Comparison of ENCODE assay signal across 15 cellular contexts in genomic region chr22:23697031-23697970, GRCh38. TPM values are rescaled to one million over a fixed set of nuclear protein-coding genes. Genes with fewer than 3 reads are reported as not detected.
DNase-seq lines count a peak whose midpoint lies in the region; ATAC-seq, FAIRE-seq and TF ChIP-seq lines count a peak whose summit lies in the region.
"Had no signal": no experiment of that assay in that cellular context is flagged by ENCODE, and none has a peak within 500 bp of the region (broad histone marks: within the 10 kb centered on the region; RNA-seq: fewer than 3 reads in every experiment).

No MANE protein-coding gene starts in this region.

- H3K4me1 ChIP-seq in lower lobe of right lung (no peaks in the 10 kb centered on the region), thymus (ENCODE audit: control insufficient read depth, insufficient read depth, low read length) (peaks cover 25% of the 10 kb centered on the region)
- H3K4me1 ChIP-seq: psoas muscle, SJSA1 had no signal

- 96% methylated on average over 11 of the region's 11 CpGs for WGBS in thymus

- H3K4me3 Mint-ChIP-seq in activated naive CD4-positive, alpha-beta T cell treated with anti-CD3 and anti-CD28 coated beads, Interleukin-2, amount 50 U/mL, for 24 hours, result peak overlapping the region; percentile 98
- peak overlapping the region; percentile 80 for H3K4me3 Mint-ChIP-seq in activated CD8-positive, alpha-beta T cell treated with anti-CD3 and anti-CD28 coated beads for 36 hours
- H3K4me3 Mint-ChIP-seq: brain, endodermal cell had no signal

- H3K9me3 ChIP-seq in lower lobe of right lung, result no peaks in the 10 kb centered on the region
- no peaks in the 10 kb centered on the region for H3K9me3 ChIP-seq in thymus (ENCODE audit: control insufficient read depth)
- H3K9me3 ChIP-seq: psoas muscle, SJSA1 had no signal

- peaks cover 36% of the 10 kb centered on the region for H3K36me3 Mint-ChIP-seq in activated naive CD4-positive, alpha-beta T cell treated with anti-CD3 and anti-CD28 coated beads, Interleukin-2, amount 50 U/mL, for 24 hours
- peaks cover 58% of the 10 kb centered on the region for H3K36me3 Mint-ChIP-seq in activated CD8-positive, alpha-beta T cell treated with anti-CD3 and anti-CD28 coated beads for 36 hours (ENCODE audit: low read depth)

- ATAC-seq in activated CD8-positive, alpha-beta T cell treated with anti-CD3 and anti-CD28 coated beads for 36 hours, result no peak
- ATAC-seq in lower lobe of right lung, result no peak

- H3K36me3 ChIP-seq in lower lobe of right lung, result peaks cover 74% of the 10 kb centered on the region
- H3K36me3 ChIP-seq in thymus (ENCODE audit: control insufficient read depth, insufficient read depth), result peaks cover 37% of the 10 kb centered on the region

- no peak for FAIRE-seq in H54 (lab: Jason Lieb, UNC)

- TF ChIP-seq POLR2A in H54 (IDR thresholded peaks at IDR 0.05; ENCODE audit: low read depth, low read length), result no peak

- H3K27me3 Mint-ChIP-seq in activated naive CD4-positive, alpha-beta T cell treated with anti-CD3 and anti-CD28 coated beads, Interleukin-2, amount 50 U/mL, for 24 hours, result no peaks in the 10 kb centered on the region
- H3K27me3 Mint-ChIP-seq in activated CD8-positive, alpha-beta T cell treated with anti-CD3 and anti-CD28 coated beads for 36 hours, result no peaks in the 10 kb centered on the region
- H3K27me3 Mint-ChIP-seq: brain had no signal

- TF ChIP-seq CTCF in activated CD8-positive, alpha-beta T cell treated with anti-CD3 and anti-CD28 coated beads for 36 hours (IDR thresholded peaks at IDR 0.05), result no peak
- no peak for TF ChIP-seq CTCF in lower lobe of right lung (IDR thresholded peaks at IDR 0.05)

- H3K9me3 Mint-ChIP-seq in activated naive CD4-positive, alpha-beta T cell treated with anti-CD3 and anti-CD28 coated beads, Interleukin-2, amount 50 U/mL, for 24 hours, result no peaks in the 10 kb centered on the region
- peaks cover 5% of the 10 kb centered on the region for H3K9me3 Mint-ChIP-seq in activated CD8-positive, alpha-beta T cell treated with anti-CD3 and anti-CD28 coated beads for 36 hours
- H3K9me3 Mint-ChIP-seq: brain, endodermal cell had no signal

- H3K27me3 ChIP-seq in lower lobe of right lung (ENCODE audit: low read depth), result no peaks in the 10 kb centered on the region
- H3K27me3 ChIP-seq in thymus (ENCODE audit: control insufficient read depth, insufficient read depth), result no peaks in the 10 kb centered on the region
- H3K27me3 ChIP-seq: SJSA1 had no signal

- no peak for DNase-seq in activated naive CD4-positive, alpha-beta T cell treated with Interleukin-2 at 50 U/mL for 16 hours
- DNase-seq in activated CD8-positive, alpha-beta T cell treated with anti-CD3 and anti-CD28 coated beads for 36 hours, result peak; percentile 20
- DNase-seq in lower lobe of right lung (no peak), NCI-H1436 (lab: John Stamatoyannopoulos, UW) (no peak), H4 (ENCODE audit: low spot score) (no peak), H54 (ENCODE audit: insufficient read length, low spot score) (no peak)
- DNase-seq: foreskin fibroblast, trophoblast cell had no signal

- CTCF ChIA-PET in activated CD8-positive, alpha-beta T cell treated with anti-CD3 and anti-CD28 coated beads for 36 hours (lab: Charles Lee), result interaction anchor here (1.0 to 1.9 kb wide), 2 partner anchors 53 to 153 kb away, joined by 3 to 11 read pairs; no protein-coding TSS in a partner anchor

- POLR2A ChIA-PET in activated CD8-positive, alpha-beta T cell treated with anti-CD3 and anti-CD28 coated beads for 36 hours (lab: Charles Lee), result interaction anchor here (0.6 to 3.6 kb wide), 10 partner anchors 9 to 70 kb away, joined by 3 to 31 read pairs (median 6); partner anchors contain the start of genes C22orf15 and CHCHD10

- H3K27ac Mint-ChIP-seq in activated naive CD4-positive, alpha-beta T cell treated with anti-CD3 and anti-CD28 coated beads, Interleukin-2, amount 50 U/mL, for 24 hours, result peak overlapping the region; percentile 100
- peak overlapping the region; percentile 100 for H3K27ac Mint-ChIP-seq in activated CD8-positive, alpha-beta T cell treated with anti-CD3 and anti-CD28 coated beads for 36 hours
- H3K27ac Mint-ChIP-seq: brain, endodermal cell had no signal

- peaks cover 77% of the 10 kb centered on the region for H3K4me1 Mint-ChIP-seq in activated naive CD4-positive, alpha-beta T cell treated with anti-CD3 and anti-CD28 coated beads, Interleukin-2, amount 50 U/mL, for 24 hours
- peaks cover 57% of the 10 kb centered on the region for H3K4me1 Mint-ChIP-seq in activated CD8-positive, alpha-beta T cell treated with anti-CD3 and anti-CD28 coated beads for 36 hours (ENCODE audit: low read depth)
- H3K4me1 Mint-ChIP-seq: endodermal cell had no signal

- H3K4me3 ChIP-seq in lower lobe of right lung (peak overlapping the region; percentile 3), thymus (ENCODE audit: low read length) (no peak overlapping the region)
- H3K4me3 ChIP-seq: psoas muscle, SJSA1 had no signal

- peak overlapping the region; percentile 71 for H3K27ac ChIP-seq in lower lobe of right lung
- peak overlapping the region; percentile 96 for H3K27ac ChIP-seq in thymus (ENCODE audit: low read depth)
- H3K27ac ChIP-seq: psoas muscle, SJSA1 had no signal

- intact Hi-C loops in activated CD8-positive, alpha-beta T cell treated with anti-CD3 and anti-CD28 coated beads for 36 hours (cut with micrococcal nuclease), result loop anchor here (10.0 kb wide), 1 partner anchor 378 kb away; no protein-coding TSS in a partner anchor
- intact Hi-C loops in lower lobe of right lung (cut with DNase I), result no loop called here

RNA-seq across cellular contexts. Expression of gene RGL4, which starts 6.5 kb away (rescaled TPM):
- 10 to 100 TPM; 11.9 to 16.7 TPM for total RNA-seq in activated CD8-positive, alpha-beta T cell treated with anti-CD3 and anti-CD28 coated beads for 36 hours
- total RNA-seq in lower lobe of right lung, result 1.9 TPM
- 7.8 TPM for polyA plus RNA-seq in thymus
- total RNA-seq in H4 (2014; rRNA removed; shearing (Covaris generic)), result not detected in 2 replicates
- total RNA-seq: endodermal cell, SJSA1 had no signal

RNA-seq across cellular contexts. Expression of gene ZNF70, which starts 53.6 kb away (rescaled TPM):
- 1 to 10 TPM; 1.7 TPM for total RNA-seq in activated CD8-positive, alpha-beta T cell treated with anti-CD3 and anti-CD28 coated beads for 36 hours
- 5.7 TPM for total RNA-seq in lower lobe of right lung
- polyA plus RNA-seq in thymus, result 1.7 TPM
- 1.2 and 1.4 TPM in 2 replicates for total RNA-seq in H4 (2014; rRNA removed; shearing (Covaris generic))

RNA-seq across cellular contexts. Expression of gene VPREB3, which starts 56.9 kb away (rescaled TPM):
- not detected for total RNA-seq in activated CD8-positive, alpha-beta T cell treated with anti-CD3 and anti-CD28 coated beads for 36 hours
- not detected for total RNA-seq in lower lobe of right lung
- polyA plus RNA-seq in thymus, result 11.4 TPM
- not detected in 2 replicates for total RNA-seq in H4 (2014; rRNA removed; shearing (Covaris generic))
- total RNA-seq: endodermal cell, mucosa of gallbladder, SJSA1 had no signal
